In the genomic region with DNA sequence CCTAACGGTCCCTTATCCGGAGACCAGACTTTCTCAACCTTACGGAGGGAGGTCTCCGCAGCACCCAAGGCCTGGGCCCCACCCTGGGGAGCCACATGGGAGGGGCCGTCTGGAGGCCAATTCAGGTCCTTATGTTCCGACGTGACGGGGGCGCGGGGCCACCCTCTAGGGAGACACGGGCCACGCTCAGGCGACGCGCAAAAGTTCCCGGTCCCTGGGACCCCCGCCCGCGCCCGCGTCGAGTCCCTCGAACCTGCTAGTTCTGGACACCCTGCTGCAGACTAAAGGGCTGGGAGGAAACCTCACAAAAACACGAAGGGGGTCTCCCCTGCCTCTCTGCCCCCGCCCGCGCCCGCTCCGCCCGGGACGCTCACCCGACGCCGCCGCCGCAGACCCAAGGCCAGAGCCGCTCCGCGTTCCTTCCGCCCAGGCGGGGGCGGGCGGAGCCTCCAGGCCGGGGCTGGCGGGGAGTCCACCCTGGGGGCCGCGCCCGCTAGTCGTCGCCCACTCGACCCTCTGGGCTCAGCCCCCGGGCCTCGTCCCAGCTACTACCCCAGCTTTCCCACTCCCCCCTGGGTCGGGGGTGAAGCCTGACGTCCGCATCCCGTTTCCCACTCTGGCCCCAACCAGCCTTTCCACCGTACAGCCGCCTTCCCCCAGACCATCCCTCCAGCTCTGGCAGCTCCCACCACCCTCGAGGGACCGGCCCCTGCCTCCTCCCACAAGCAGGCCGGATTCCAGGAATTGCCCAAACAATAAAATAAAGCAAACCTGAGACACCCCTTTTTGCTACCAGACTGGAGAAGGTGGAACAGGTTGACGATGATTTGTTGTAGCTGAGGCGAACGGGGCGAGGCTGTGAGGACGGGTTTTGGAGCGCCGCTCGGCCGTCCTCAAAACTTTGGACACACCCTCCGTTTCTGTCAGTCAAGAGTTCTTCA, we compare ENCODE assay signal across 8 cellular contexts. TPM values are rescaled to one million over a fixed set of nuclear protein-coding genes. Genes with fewer than 3 reads are reported as not detected.
DNase-seq lines count a peak whose midpoint lies in the region; ATAC-seq and TF ChIP-seq lines count a peak whose summit lies in the region.

No MANE protein-coding gene starts in this region.

- intact Hi-C loops in left lung (cut with DNase I): no loop called here

- ATAC-seq in left lung (peak; percentile 3), thoracic aorta (ENCODE audit: insufficient number of reproducible peaks, low FRiP score, low read depth) (no peak), HG03135 (IDR thresholded peaks at IDR 0.05; ENCODE audit: unreplicated experiment) (no peak), GM21526 (IDR thresholded peaks at IDR 0.05; ENCODE audit: low FRiP score, unreplicated experiment) (no peak)

- no peaks in the 10 kb centered on the region for H3K27me3 ChIP-seq in BE2C
- H3K27me3 ChIP-seq in brain microvascular endothelial cell (replicated peaks): no peaks in the 10 kb centered on the region
- H3K27me3 ChIP-seq in left lung: no peaks in the 10 kb centered on the region
- no peaks in the 10 kb centered on the region for H3K27me3 ChIP-seq in thoracic aorta (replicated peaks; ENCODE audit: insufficient read depth)

- TF ChIP-seq CTCF in BE2C (IDR thresholded peaks at IDR 0.05; ENCODE audit: low read depth, low read length) (no peak), brain microvascular endothelial cell (IDR thresholded peaks at IDR 0.05; ENCODE audit: low read depth, low read length, missing control alignments) (no peak), left lung (IDR thresholded peaks at IDR 0.05) (no peak), thoracic aorta (IDR thresholded peaks at IDR 0.05) (no peak)

- DNase-seq in BE2C: no peak
- DNase-seq in Kasumi-1 (lab: John Stamatoyannopoulos, UW): peak; percentile 65 to 69
- DNase-seq in brain microvascular endothelial cell: no peak
- DNase-seq in left lung: peak in 1 of 2 donors; percentile 90
- no peak for DNase-seq in thoracic aorta (ENCODE audit: low spot score)
- no peak for DNase-seq in HEK293T (ENCODE audit: extremely low spot score)

- no peaks in the 10 kb centered on the region for H3K4me1 ChIP-seq in BE2C
- H3K4me1 ChIP-seq in left lung: peaks cover 32 to 54% of the 10 kb centered on the region in 2 donors
- H3K4me1 ChIP-seq in thoracic aorta (ENCODE audit: control insufficient read depth in 1 of 2, low read depth in 2 of 2): peaks cover 26 to 42% of the 10 kb centered on the region in 2 donors

- H3K9me3 ChIP-seq in BE2C (no peaks in the 10 kb centered on the region), left lung (no peaks in the 10 kb centered on the region), thoracic aorta (no peaks in the 10 kb centered on the region)

- CTCF ChIA-PET in HEK293T (lab: Yijun Ruan, JAX): interaction anchor here (1.1 kb wide), 1 partner anchor 56 kb away, joined by 3 read pairs; no protein-coding TSS in a partner anchor

- H3K36me3 ChIP-seq in BE2C: peaks cover 3% of the 10 kb centered on the region; the same call in 1 of the 2 replicates
- H3K36me3 ChIP-seq in brain microvascular endothelial cell (replicated peaks): peaks cover 32% of the 10 kb centered on the region
- peaks cover 0 to 40% of the 10 kb centered on the region in 2 donors for H3K36me3 ChIP-seq in left lung
- peaks cover 18% of the 10 kb centered on the region for H3K36me3 ChIP-seq in thoracic aorta

- in situ Hi-C loops in brain microvascular endothelial cell (cut with HindIII; ENCODE audit: low pct_ligation_motif_present, low sequenced_read_pairs): no loop called here

- peak overlapping the region; percentile 15 for H3K27ac ChIP-seq in brain microvascular endothelial cell
- H3K27ac ChIP-seq in left lung: peak overlapping the region; percentile 64 to 100
- H3K27ac ChIP-seq in thoracic aorta: peak overlapping the region; percentile 72 to 95

- POLR2A ChIA-PET in HEK293T (lab: Yijun Ruan, JAX): no interaction called here

- H3K4me3 ChIP-seq in BE2C (ENCODE audit: low read depth, low read length) (peak overlapping the region; percentile 44), brain microvascular endothelial cell (ENCODE audit: low read depth, low read length) (peak overlapping the region; percentile 60), left lung (peak overlapping the region; percentile 42 to 86), thoracic aorta (peak overlapping the region; percentile 88)

TF ChIP-seq in HEK293T, 16 proteins besides CTCF, POLR2A, EP300 and RAD21:
- TF ChIP-seq NFRKB (IDR thresholded peaks at IDR 0.05): no peak
- no peak for TF ChIP-seq BHLHE40 (IDR thresholded peaks at IDR 0.05; ENCODE audit: borderline replicate concordance)
- TF ChIP-seq ELF4 (IDR thresholded peaks at IDR 0.05): no peak
- no peak for TF ChIP-seq TARDBP (IDR thresholded peaks at IDR 0.05)
- TF ChIP-seq FOXM1 (IDR thresholded peaks at IDR 0.05; ENCODE audit: borderline replicate concordance): no peak
- TF ChIP-seq LEF1 (IDR thresholded peaks at IDR 0.05; ENCODE audit: borderline replicate concordance): no peak
- TF ChIP-seq CTBP1 (IDR thresholded peaks at IDR 0.05; ENCODE audit: borderline replicate concordance): no peak
- no peak for TF ChIP-seq SP1 (IDR thresholded peaks at IDR 0.05)
- TF ChIP-seq SUZ12 (IDR thresholded peaks at IDR 0.05): no peak
- TF ChIP-seq ARNT (IDR thresholded peaks at IDR 0.05): no peak
- TF ChIP-seq FOXK2 (IDR thresholded peaks at IDR 0.05): no peak

RNA-seq across cellular contexts. Expression of a gene that starts 2.7 kb away (rescaled TPM):
- 200 TPM for polyA plus RNA-seq in BE2C (2012; ENCODE audit: insufficient read depth, insufficient read length, low read depth)
- total RNA-seq in left lung (100 to 1,000 TPM; 185 to 243 TPM), thoracic aorta (100 to 1,000 TPM; 224 to 355 TPM)

RNA-seq across cellular contexts. Expression of a gene that starts 31.1 kb away (rescaled TPM):
- polyA plus RNA-seq in BE2C (2012; ENCODE audit: insufficient read depth, insufficient read length, low read depth): 195 TPM
- total RNA-seq in left lung: 10 to 100 TPM; 43.2 to 52.4 TPM
- total RNA-seq in thoracic aorta: 10 to 100 TPM; 17.7 to 32.4 TPM

RNA-seq across cellular contexts. Expression of a gene that starts 33.0 kb away (rescaled TPM):
- polyA plus RNA-seq in BE2C (2012; ENCODE audit: insufficient read depth, insufficient read length, low read depth): 0.42 TPM
- total RNA-seq in left lung (1 to 10 TPM; 1.8 to 3.1 TPM), thoracic aorta (under 1 TPM in 1 of 2 donors, not detected in 1; 0.41 TPM)

RNA-seq across cellular contexts. Expression of a gene that starts 54.2 kb away (rescaled TPM):
- 22.9 TPM for polyA plus RNA-seq in BE2C (2012; ENCODE audit: insufficient read depth, insufficient read length, low read depth)
- total RNA-seq in left lung (10 to 100 TPM; 25.6 to 27.9 TPM), thoracic aorta (10 to 100 TPM; 34.0 to 34.7 TPM)

RNA-seq across cellular contexts. Expression of a gene that starts 56.2 kb away (rescaled TPM):
- not detected for polyA plus RNA-seq in BE2C (2012; ENCODE audit: insufficient read depth, insufficient read length, low read depth)
- total RNA-seq in left lung: 1 to 10 TPM; 4.1 to 4.5 TPM
- 1 to 10 TPM; 1.1 to 2.7 TPM for total RNA-seq in thoracic aorta

Comparison
In these comparisons a context has a peak if more than half of its experiments do, and no peak if none do; other contexts are left out.
1. DNase-seq: peak in Kasumi-1 (2 of 2); none in BE2C (single experiment), brain microvascular endothelial cell (single experiment), thoracic aorta (single experiment) and HEK293T (single experiment).
2. H3K27ac ChIP-seq: peak in every context shown above with its lines; median percentile 84 in thoracic aorta; 82 in left lung; 15 in brain microvascular endothelial cell.
3. Peak in every context shown above with its lines, with median percentiles within 50 percentile points of each other: H3K4me3 ChIP-seq.